Comparison of ENCODE assay signal across 15 cellular contexts in genomic region chr2:73925033-73925704, GRCh38. TPM values are rescaled to one million over a fixed set of nuclear protein-coding genes. Genes with fewer than 3 reads are reported as not detected.
DNase-seq lines count a peak whose midpoint lies in the region; ATAC-seq and TF ChIP-seq lines count a peak whose summit lies in the region.
"Had no signal": no experiment of that assay in that cellular context is flagged by ENCODE, and none has a peak within 500 bp of the region (broad histone marks: within the 10 kb centered on the region; RNA-seq: fewer than 3 reads in every experiment).

No MANE protein-coding gene starts in this region.

- TF ChIP-seq CTCF in GM23338 (conservative IDR thresholded peaks at IDR 0.05; ENCODE audit: low read depth in 2 of 2) = no peak
- TF ChIP-seq CTCF in coronary artery (IDR thresholded peaks at IDR 0.05) = no peak

- H3K4me3 Mint-ChIP-seq in CD4-positive, CD25-positive, alpha-beta regulatory T cell = peak overlapping the region in 3 of 4 donors; percentile 11 to 30 (median 28)
- H3K4me3 Mint-ChIP-seq in GM23338 = no peak overlapping the region; the same call in 2 of the 3 replicates

- no peak overlapping the region for H3K4me3 ChIP-seq in CD4-positive, CD25-positive, alpha-beta regulatory T cell (ENCODE audit: low read depth, low read length)
- no peak overlapping the region for H3K4me3 ChIP-seq in GM23338
- no peak overlapping the region for H3K4me3 ChIP-seq in coronary artery

- H3K4me1 Mint-ChIP-seq in CD4-positive, CD25-positive, alpha-beta regulatory T cell = peaks cover 23 to 40% (median 32%) of the 10 kb centered on the region in 4 donors
- peaks cover 29% of the 10 kb centered on the region for H3K4me1 Mint-ChIP-seq in GM23338

- no peaks in the 10 kb centered on the region for H3K36me3 ChIP-seq in CD4-positive, CD25-positive, alpha-beta regulatory T cell (ENCODE audit: control insufficient read depth, insufficient read depth, low read length)
- H3K36me3 ChIP-seq in GM23338 (ENCODE audit: insufficient read depth) = no peaks in the 10 kb centered on the region
- H3K36me3 ChIP-seq: gastrocnemius medialis, pancreas had no signal

- peaks cover 17% of the 10 kb centered on the region for H4K20me1 ChIP-seq in GM23338 (replicated peaks; ENCODE audit: insufficient read depth)

- no peaks in the 10 kb centered on the region for H3K27me3 ChIP-seq in CD4-positive, CD25-positive, alpha-beta regulatory T cell (ENCODE audit: control insufficient read depth, insufficient read depth, low read length)
- no peaks in the 10 kb centered on the region for H3K27me3 ChIP-seq in GM23338 (ENCODE audit: insufficient read depth)
- H3K27me3 ChIP-seq: pancreas had no signal

- H3K9me2 ChIP-seq in GM23338 (ENCODE audit: insufficient read depth) = no peaks in the 10 kb centered on the region

- H3K79me2 ChIP-seq in GM23338 (replicated peaks; ENCODE audit: insufficient read depth) = peaks cover 33% of the 10 kb centered on the region

- H3K36me3 Mint-ChIP-seq in CD4-positive, CD25-positive, alpha-beta regulatory T cell = peaks cover 13% of the 10 kb centered on the region
- no peaks in the 10 kb centered on the region for H3K36me3 Mint-ChIP-seq in GM23338 (ENCODE audit: low read depth)

- peak overlapping the region; percentile 56 for H2AFZ ChIP-seq in GM23338

- H3K4me1 ChIP-seq in CD4-positive, CD25-positive, alpha-beta regulatory T cell (ENCODE audit: control insufficient read depth, insufficient read depth, low read length, poor library complexity, severe bottlenecking) = peaks cover 33% of the 10 kb centered on the region
- H3K4me1 ChIP-seq in GM23338 (ENCODE audit: insufficient read depth) = peaks cover 19% of the 10 kb centered on the region

- H3F3A ChIP-seq in GM23338 (replicated peaks; ENCODE audit: low read depth) = no peaks in the 10 kb centered on the region; the same call in 1 of the 2 replicates

- peak overlapping the region in 2 of 3 donors; percentile 46 to 100 for H3K27ac Mint-ChIP-seq in CD4-positive, CD25-positive, alpha-beta regulatory T cell
- H3K27ac Mint-ChIP-seq in GM23338 = no peak overlapping the region

- intact Hi-C loops in left colon (cut with DNase I, micrococcal nuclease) = loop anchor here in 1 of 2 donors (5.0 kb wide), 1 partner anchor 57 kb away; the partner anchor contains the start of gene TET3

- no peak overlapping the region for H3K27ac ChIP-seq in CD4-positive, CD25-positive, alpha-beta regulatory T cell (ENCODE audit: insufficient read depth, low read length, poor library complexity, severe bottlenecking)
- H3K27ac ChIP-seq in GM23338 (ENCODE audit: low read depth) (peak overlapping the region; percentile 60), coronary artery (no peak overlapping the region)

- no peaks in the 10 kb centered on the region for H3K9me3 Mint-ChIP-seq in CD4-positive, CD25-positive, alpha-beta regulatory T cell
- H3K9me3 Mint-ChIP-seq in GM23338 = no peaks in the 10 kb centered on the region
- H3K9me3 Mint-ChIP-seq: stimulated activated memory B cell treated with anti-CD40 and anti-IgM and Interleukin-4, amounts not matched to agents 10 μg/mL and 1 μg/mL and 100 μg/mL, for 72 hours had no signal

- H3K4me2 ChIP-seq in GM23338 = no peak overlapping the region

- H3K27me3 Mint-ChIP-seq in CD4-positive, CD25-positive, alpha-beta regulatory T cell = peaks cover 13% of the 10 kb centered on the region
- no peaks in the 10 kb centered on the region for H3K27me3 Mint-ChIP-seq in GM23338 (ENCODE audit: insufficient read depth, low read depth, poor library complexity)
- H3K27me3 Mint-ChIP-seq: stimulated activated memory B cell treated with anti-CD40 and anti-IgM and Interleukin-4, amounts not matched to agents 10 μg/mL and 1 μg/mL and 100 μg/mL, for 72 hours had no signal

- no peak for ATAC-seq in CD4-positive, CD25-positive, alpha-beta regulatory T cell (ENCODE audit: low read depth in 2 of 2)
- ATAC-seq in GM23338 = no peak
- peak; percentile 39 for ATAC-seq in left colon
- ATAC-seq in HG02610 (IDR thresholded peaks at IDR 0.05; ENCODE audit: unreplicated experiment) = no peak
- no peak for ATAC-seq in HG03565 (IDR thresholded peaks at IDR 0.05; ENCODE audit: unreplicated experiment)
- ATAC-seq: gastrocnemius medialis; stimulated activated memory B cell treated with anti-CD40 and anti-IgM and Interleukin-4, amounts not matched to agents 10 μg/mL and 1 μg/mL and 100 μg/mL, for 72 hours had no signal

- H3K9me3 ChIP-seq in CD4-positive, CD25-positive, alpha-beta regulatory T cell (ENCODE audit: control insufficient read depth in 2 of 2, low read length in 2 of 2) = no peaks in the 10 kb centered on the region
- H3K9me3 ChIP-seq: gastrocnemius medialis, pancreas had no signal

- DNase-seq in CD4-positive, CD25-positive, alpha-beta regulatory T cell = no peak
- DNase-seq in GM23338 (ENCODE audit: low spot score) (peak; percentile 26), RPMI8226 (peak; percentile 14), left colon (peak; percentile 64 to 76), coronary artery (ENCODE audit: low spot score) (no peak), NCI-H446 treated with DMSO at 0.1 percent for 48 hours (lab: John Stamatoyannopoulos, UW) (no peak)
- DNase-seq: dermis blood vessel endothelial cell; DMS153; gastrocnemius medialis; stimulated activated CD4-positive, alpha-beta T cell treated with anti-CD3 and anti-CD28 coated beads, Interleukin-1b, Interleukin-23, amount 100 ng/mL, for 48 hours had no signal

TF ChIP-seq in GM23338, 12 proteins besides CTCF, POLR2A, EP300 and RAD21 (continues in another document):
- TF ChIP-seq, protein P1, sequence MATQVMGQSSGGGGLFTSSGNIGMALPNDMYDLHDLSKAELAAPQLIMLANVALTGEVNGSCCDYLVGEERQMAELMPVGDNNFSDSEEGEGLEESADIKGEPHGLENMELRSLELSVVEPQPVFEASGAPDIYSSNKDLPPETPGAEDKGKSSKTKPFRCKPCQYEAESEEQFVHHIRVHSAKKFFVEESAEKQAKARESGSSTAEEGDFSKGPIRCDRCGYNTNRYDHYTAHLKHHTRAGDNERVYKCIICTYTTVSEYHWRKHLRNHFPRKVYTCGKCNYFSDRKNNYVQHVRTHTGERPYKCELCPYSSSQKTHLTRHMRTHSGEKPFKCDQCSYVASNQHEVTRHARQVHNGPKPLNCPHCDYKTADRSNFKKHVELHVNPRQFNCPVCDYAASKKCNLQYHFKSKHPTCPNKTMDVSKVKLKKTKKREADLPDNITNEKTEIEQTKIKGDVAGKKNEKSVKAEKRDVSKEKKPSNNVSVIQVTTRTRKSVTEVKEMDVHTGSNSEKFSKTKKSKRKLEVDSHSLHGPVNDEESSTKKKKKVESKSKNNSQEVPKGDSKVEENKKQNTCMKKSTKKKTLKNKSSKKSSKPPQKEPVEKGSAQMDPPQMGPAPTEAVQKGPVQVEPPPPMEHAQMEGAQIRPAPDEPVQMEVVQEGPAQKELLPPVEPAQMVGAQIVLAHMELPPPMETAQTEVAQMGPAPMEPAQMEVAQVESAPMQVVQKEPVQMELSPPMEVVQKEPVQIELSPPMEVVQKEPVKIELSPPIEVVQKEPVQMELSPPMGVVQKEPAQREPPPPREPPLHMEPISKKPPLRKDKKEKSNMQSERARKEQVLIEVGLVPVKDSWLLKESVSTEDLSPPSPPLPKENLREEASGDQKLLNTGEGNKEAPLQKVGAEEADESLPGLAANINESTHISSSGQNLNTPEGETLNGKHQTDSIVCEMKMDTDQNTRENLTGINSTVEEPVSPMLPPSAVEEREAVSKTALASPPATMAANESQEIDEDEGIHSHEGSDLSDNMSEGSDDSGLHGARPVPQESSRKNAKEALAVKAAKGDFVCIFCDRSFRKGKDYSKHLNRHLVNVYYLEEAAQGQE (IDR thresholded peaks at IDR 0.05; ENCODE audit: unreplicated experiment) = no peak
- TF ChIP-seq EZH2 (IDR thresholded peaks at IDR 0.05; ENCODE audit: low read depth, unreplicated experiment) (no peak), ZNF331 (CRISPR knock-in tag; IDR thresholded peaks at IDR 0.05; ENCODE audit: low read depth) (no peak), CREB1 (CRISPR knock-in tag; IDR thresholded peaks at IDR 0.05; ENCODE audit: low read depth) (no peak), JUNB (IDR thresholded peaks at IDR 0.05; ENCODE audit: unreplicated experiment) (no peak), STAT1 (IDR thresholded peaks at IDR 0.05; ENCODE audit: unreplicated experiment) (no peak), EZH2phosphoT487 (IDR thresholded peaks at IDR 0.05; ENCODE audit: unreplicated experiment) (no peak), NANOG (IDR thresholded peaks at IDR 0.05; ENCODE audit: borderline replicate concordance) (no peak), ZNF114 (CRISPR knock-in tag; IDR thresholded peaks at IDR 0.05) (no peak), POLR2AphosphoS5 (IDR thresholded peaks at IDR 0.05; ENCODE audit: low read depth) (no peak)
- TF ChIP-seq, protein P2, sequence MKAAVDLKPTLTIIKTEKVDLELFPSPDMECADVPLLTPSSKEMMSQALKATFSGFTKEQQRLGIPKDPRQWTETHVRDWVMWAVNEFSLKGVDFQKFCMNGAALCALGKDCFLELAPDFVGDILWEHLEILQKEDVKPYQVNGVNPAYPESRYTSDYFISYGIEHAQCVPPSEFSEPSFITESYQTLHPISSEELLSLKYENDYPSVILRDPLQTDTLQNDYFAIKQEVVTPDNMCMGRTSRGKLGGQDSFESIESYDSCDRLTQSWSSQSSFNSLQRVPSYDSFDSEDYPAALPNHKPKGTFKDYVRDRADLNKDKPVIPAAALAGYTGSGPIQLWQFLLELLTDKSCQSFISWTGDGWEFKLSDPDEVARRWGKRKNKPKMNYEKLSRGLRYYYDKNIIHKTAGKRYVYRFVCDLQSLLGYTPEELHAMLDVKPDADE (IDR thresholded peaks at IDR 0.05) = no peak

RNA-seq across cellular contexts. Expression of gene DGUOK, which starts 1.5 kb away (rescaled TPM):
- total RNA-seq in CD4-positive, CD25-positive, alpha-beta regulatory T cell = 43.5 TPM
- 100 to 1,000 TPM; 182 to 226 (median 205) TPM for polyA plus RNA-seq in CD4-positive, CD25-positive, alpha-beta regulatory T cell
- 57.2 and 68.4 TPM in 2 replicates for total RNA-seq in GM23338 (2014; rRNA removed; shearing (Covaris generic))
- 287 and 292 TPM in 2 replicates for polyA plus RNA-seq in GM23338 (2016; fragmentation: Nextera tagmentation; extraction: Ambion mirVana)
- 10 to 100 TPM; 47.4 to 52.6 TPM for total RNA-seq in left colon

RNA-seq across cellular contexts. Expression of gene ACTG2, which starts 32.4 kb away (rescaled TPM):
- total RNA-seq in CD4-positive, CD25-positive, alpha-beta regulatory T cell = 0.64 TPM
- polyA plus RNA-seq in CD4-positive, CD25-positive, alpha-beta regulatory T cell = 1 to 10 TPM; 2.4 to 6.6 (median 3.7) TPM
- total RNA-seq in GM23338 (2014; rRNA removed; shearing (Covaris generic)) = 8.5 and 8.8 TPM in 2 replicates
- polyA plus RNA-seq in GM23338 (2016; fragmentation: Nextera tagmentation; extraction: Ambion mirVana) = 6.3 and 8.0 TPM in 2 replicates
- total RNA-seq in left colon = 100 to 1,000 TPM in 1 of 2 donors, 10 to 100 TPM in 1; 14.7 to 765 TPM
- total RNA-seq: dermis blood vessel endothelial cell; T-helper 1 cell treated with Interleukin-12 subunit alpha and Interleukin-12 subunit beta and Interleukin-4 antibody, amounts not matched to agents 30 ng/mL and 1 ng/mL, for 36 hours had no signal

RNA-seq across cellular contexts. Expression of gene TET3, which starts 59.5 kb away (rescaled TPM):
- 26.3 TPM for total RNA-seq in CD4-positive, CD25-positive, alpha-beta regulatory T cell
- under 1 TPM; 0.22 to 0.30 (median 0.26) TPM for polyA plus RNA-seq in CD4-positive, CD25-positive, alpha-beta regulatory T cell
- total RNA-seq in GM23338 (2014; rRNA removed; shearing (Covaris generic)) = 18.3 and 19.9 TPM in 2 replicates
- polyA plus RNA-seq in GM23338 (2016; fragmentation: Nextera tagmentation; extraction: Ambion mirVana) = 3.6 and 3.8 TPM in 2 replicates
- 10 to 100 TPM; 21.0 to 29.4 TPM for total RNA-seq in left colon

Comparison
In these comparisons a context has a peak if more than half of its experiments do, and no peak if none do; other contexts are left out.
1. DNase-seq: peak in GM23338 (single experiment), RPMI8226 (single experiment) and left colon (2 of 2); none in CD4-positive, CD25-positive, alpha-beta regulatory T cell (0 of 3), coronary artery (single experiment) and NCI-H446 treated with DMSO at 0.1 percent for 48 hours (single experiment).